Comparison of ENCODE assay signal across 1 cellular context in the genomic region with DNA sequence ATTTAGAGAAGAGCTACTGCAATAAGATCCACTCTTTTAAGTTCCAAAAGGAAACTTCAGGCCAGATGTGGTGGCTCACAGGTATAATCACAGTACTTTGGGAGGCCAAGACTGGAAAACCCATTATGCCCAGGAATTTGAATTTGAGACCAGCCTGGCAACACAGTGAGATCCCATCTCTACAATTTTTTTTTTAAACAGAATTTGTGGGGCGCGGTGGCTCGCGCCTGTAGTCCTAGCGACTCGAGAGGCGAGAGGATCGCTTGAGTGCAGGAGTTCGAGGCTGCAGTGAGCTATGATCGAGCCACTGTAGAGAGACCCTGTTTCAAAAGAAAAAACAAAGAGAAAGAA.
TF ChIP-seq lines count a peak whose summit lies in the region.

No MANE protein-coding gene starts in this region.

TF ChIP-seq in H1, 55 proteins besides CTCF, POLR2A, EP300 and RAD21:
- TF ChIP-seq TAF7 (optimal IDR thresholded peaks at IDR 0.05; ENCODE audit: borderline replicate concordance, low read depth, low read length), result peak; percentile 2
- TF ChIP-seq TCF12 (IDR thresholded peaks at IDR 0.05; ENCODE audit: low read depth, low read length), result no peak
- TF ChIP-seq EGR1 (IDR thresholded peaks at IDR 0.05; ENCODE audit: borderline replicate concordance, low read depth, low read length), result no peak
- TF ChIP-seq CBX5 (IDR thresholded peaks at IDR 0.05; ENCODE audit: low read depth, low read length), result no peak
- no peak for TF ChIP-seq BACH1 (IDR thresholded peaks at IDR 0.05; ENCODE audit: low read length)
